In genomic region chr11:44319170-44319551, GRCh38 we compare ENCODE assay signal across 1 cellular context.
TF ChIP-seq lines count a peak whose summit lies in the region.

No MANE protein-coding gene starts in this region.

TF ChIP-seq in WTC11, 78 proteins besides CTCF, POLR2A, EP300 and RAD21:
- TF ChIP-seq ESRRA (CRISPR knock-in tag; IDR thresholded peaks at IDR 0.05; ENCODE audit: borderline replicate concordance), result no peak
- no peak for TF ChIP-seq NR3C1 (CRISPR knock-in tag; conservative IDR thresholded peaks at IDR 0.05; ENCODE audit: low read depth)
- TF ChIP-seq TEAD4 (CRISPR knock-in tag; IDR thresholded peaks at IDR 0.05), result no peak
- TF ChIP-seq E2F4 (CRISPR knock-in tag; IDR thresholded peaks at IDR 0.05; ENCODE audit: borderline replicate concordance, low read depth), result no peak
- no peak for TF ChIP-seq ZNF532 (CRISPR knock-in tag; IDR thresholded peaks at IDR 0.05; ENCODE audit: borderline replicate concordance)
- TF ChIP-seq USF2 (CRISPR knock-in tag; IDR thresholded peaks at IDR 0.05), result no peak
- TF ChIP-seq GTF2I (CRISPR knock-in tag; conservative IDR thresholded peaks at IDR 0.05), result no peak
- TF ChIP-seq FOXJ3 (CRISPR knock-in tag; IDR thresholded peaks at IDR 0.05; ENCODE audit: borderline replicate concordance), result no peak
- no peak for TF ChIP-seq ZNF423 (CRISPR knock-in tag; IDR thresholded peaks at IDR 0.05)
- no peak for TF ChIP-seq PRRX2 (CRISPR knock-in tag; IDR thresholded peaks at IDR 0.05)
